Comparison of ENCODE assay signal across 23 cellular contexts in the genomic region with DNA sequence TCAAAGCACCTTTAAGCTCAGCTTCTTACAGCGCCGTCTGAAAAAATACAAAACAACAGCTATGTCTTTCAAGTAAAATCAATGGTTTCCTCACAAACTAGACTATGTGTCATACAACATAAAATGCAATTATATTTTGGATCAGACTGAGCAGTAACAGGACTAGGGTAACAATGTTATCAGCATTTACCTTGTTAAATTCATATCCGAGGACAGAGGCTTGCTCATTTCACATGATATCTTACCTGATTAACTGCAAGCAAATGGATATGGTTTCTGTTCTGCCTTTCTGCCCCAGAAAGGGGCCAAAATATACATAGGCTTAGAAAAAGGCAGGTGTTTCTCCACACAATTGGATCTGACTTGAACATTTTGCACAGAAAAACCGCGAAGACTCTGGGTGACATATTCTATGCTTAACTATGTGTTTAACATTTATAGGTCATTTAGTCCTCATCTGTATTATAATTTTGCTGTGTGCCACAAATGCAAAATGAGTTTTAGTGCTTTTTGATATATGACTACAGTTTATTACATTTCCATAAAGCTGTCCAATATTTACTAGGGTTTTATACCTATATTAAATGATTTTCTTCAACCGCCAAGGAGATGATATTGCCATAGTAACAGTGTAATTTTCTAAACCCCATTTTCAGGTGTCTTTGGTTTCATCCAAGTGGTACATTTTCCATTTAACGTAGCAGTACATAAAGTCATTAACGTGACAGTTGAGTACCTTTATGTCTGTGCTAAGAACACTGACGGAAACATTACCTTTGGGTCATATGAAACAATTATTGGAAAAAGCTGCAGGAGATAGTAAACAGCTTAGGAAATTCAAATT.
DNase-seq lines count a peak whose midpoint lies in the region; ATAC-seq and TF ChIP-seq lines count a peak whose summit lies in the region.
"Had no signal": no experiment of that assay in that cellular context is flagged by ENCODE, and none has a peak within 500 bp of the region (broad histone marks: within the 10 kb centered on the region; RNA-seq: fewer than 3 reads in every experiment).

No MANE protein-coding gene starts in this region.

- H3K27ac ChIP-seq in colonic mucosa = no peak overlapping the region
- H3K27ac ChIP-seq: 22Rv1 had no signal

- no peaks in the 10 kb centered on the region for H3K27me3 ChIP-seq in colonic mucosa
- H3K27me3 ChIP-seq: MG63 had no signal

- H3K9ac ChIP-seq in colonic mucosa (ENCODE audit: low read depth in 2 of 2, low read length in 2 of 2) = no peak overlapping the region

- no peaks in the 10 kb centered on the region for H3K4me1 ChIP-seq in mucosa of descending colon (ENCODE audit: low read depth)
- H3K4me1 ChIP-seq in colonic mucosa = no peaks in the 10 kb centered on the region

- TF ChIP-seq CTCF in mucosa of descending colon (IDR thresholded peaks at IDR 0.05) (no peak), colonic mucosa (IDR thresholded peaks at IDR 0.05) (no peak)

- H3K36me3 ChIP-seq in mucosa of descending colon (ENCODE audit: low read depth) (no peaks in the 10 kb centered on the region), colonic mucosa (no peaks in the 10 kb centered on the region)
- H3K36me3 ChIP-seq: MG63 had no signal

- intact Hi-C loops in mucosa of descending colon (cut with DNase I, micrococcal nuclease) (no loop called here), colonic mucosa (cut with DNase I) (no loop called here)

- DNase-seq in NCI-H1092 treated with DMSO at 0.1 percent for 48 hours (lab: John Stamatoyannopoulos, UW) (peak; percentile 29), NCI-H1092 (lab: John Stamatoyannopoulos, UW) (no peak), NCI-H2171 (lab: John Stamatoyannopoulos, UW) (peak; percentile 7), mucosa of descending colon (no peak), colonic mucosa (no peak)
- DNase-seq in activated T-cell treated with anti-CD3 and anti-CD28 coated beads, Interleukin-2, amount 50 U/mL, for 1 hour = no peak
- DNase-seq in stimulated activated CD4-positive, alpha-beta T cell treated with anti-CD3 and anti-CD28 coated beads, Interleukin-12 subunit alpha, Interleukin-12 subunit beta, amount 100 ng/mL, for 4 hours = no peak
- DNase-seq: activated CD4-positive, alpha-beta T cell treated with anti-CD3 and anti-CD28 coated beads for 48 hours; activated naive CD4-positive, alpha-beta T cell treated with anti-CD3 and anti-CD28 coated beads for 36 hours; activated T-cell treated with anti-CD3 and anti-CD28 coated beads, Interleukin-2, amount 50 U/mL, for 48 hours; CD8-positive, alpha-beta memory T cell; dermis blood vessel endothelial cell; GDM1; kidney; MG63; NCI-H146; NCI-H345; T-helper 17 cell; trophoblast cell had no signal

- peak; percentile 57 for ATAC-seq in SK-N-SH treated with all-trans-retinoic acid at 6 μM for 48 hours
- peak; percentile 52 for ATAC-seq in mucosa of descending colon
- ATAC-seq: sciatic nerve, T-helper 17 cell had no signal

- H3K9me3 ChIP-seq in mucosa of descending colon (no peaks in the 10 kb centered on the region), colonic mucosa (no peaks in the 10 kb centered on the region)
- H3K9me3 ChIP-seq: MG63 had no signal

- H3K4me3 ChIP-seq in mucosa of descending colon = no peak overlapping the region
- no peak overlapping the region for H3K4me3 ChIP-seq in colonic mucosa
- H3K4me3 ChIP-seq: lung, MG63 had no signal

TF ChIP-seq in SK-N-SH treated with all-trans-retinoic acid at 6 μM for 48 hours, 23 proteins besides CTCF, POLR2A, EP300 and RAD21:
- no peak for TF ChIP-seq ZC3H10 (CRISPR knock-in tag; IDR thresholded peaks at IDR 0.05)
- TF ChIP-seq SNAI2 (CRISPR knock-in tag; IDR thresholded peaks at IDR 0.05) = peak; percentile 84; the same call in 1 of the 2 replicates
- peak; percentile 81 for TF ChIP-seq ISL1 (CRISPR knock-in tag; IDR thresholded peaks at IDR 0.05)
- no peak for TF ChIP-seq ARNTL (CRISPR knock-in tag; IDR thresholded peaks at IDR 0.05; ENCODE audit: borderline replicate concordance, low read depth)
- TF ChIP-seq TCF4 (CRISPR knock-in tag; IDR thresholded peaks at IDR 0.05; ENCODE audit: borderline replicate concordance) = peak; percentile 71; the same call in 1 of the 2 replicates
- no peak for TF ChIP-seq TOX (CRISPR knock-in tag; IDR thresholded peaks at IDR 0.05; ENCODE audit: borderline replicate concordance)
- TF ChIP-seq ZNF70 (CRISPR knock-in tag; IDR thresholded peaks at IDR 0.05) = no peak
- TF ChIP-seq, protein P1, sequence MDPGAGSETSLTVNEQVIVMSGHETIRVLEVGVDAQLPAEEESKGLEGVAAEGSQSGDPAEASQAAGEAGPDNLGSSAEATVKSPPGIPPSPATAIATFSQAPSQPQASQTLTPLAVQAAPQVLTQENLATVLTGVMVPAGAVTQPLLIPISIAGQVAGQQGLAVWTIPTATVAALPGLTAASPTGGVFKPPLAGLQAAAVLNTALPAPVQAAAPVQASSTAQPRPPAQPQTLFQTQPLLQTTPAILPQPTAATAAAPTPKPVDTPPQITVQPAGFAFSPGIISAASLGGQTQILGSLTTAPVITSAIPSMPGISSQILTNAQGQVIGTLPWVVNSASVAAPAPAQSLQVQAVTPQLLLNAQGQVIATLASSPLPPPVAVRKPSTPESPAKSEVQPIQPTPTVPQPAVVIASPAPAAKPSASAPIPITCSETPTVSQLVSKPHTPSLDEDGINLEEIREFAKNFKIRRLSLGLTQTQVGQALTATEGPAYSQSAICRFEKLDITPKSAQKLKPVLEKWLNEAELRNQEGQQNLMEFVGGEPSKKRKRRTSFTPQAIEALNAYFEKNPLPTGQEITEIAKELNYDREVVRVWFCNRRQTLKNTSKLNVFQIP (CRISPR knock-in tag; IDR thresholded peaks at IDR 0.05; ENCODE audit: borderline replicate concordance, low read depth) = peak; percentile 38; the same call in 1 of the 2 replicates

Comparison
In these comparisons a context has a peak if more than half of its experiments do, and no peak if none do; other contexts are left out.
1. DNase-seq: peak in NCI-H1092 treated with DMSO at 0.1 percent for 48 hours (single experiment) and NCI-H2171 (single experiment); none in NCI-H1092 (single experiment), mucosa of descending colon (0 of 3), activated T-cell treated with anti-CD3 and anti-CD28 coated beads, Interleukin-2, amount 50 U/mL, for 1 hour (single experiment), colonic mucosa (single experiment) and stimulated activated CD4-positive, alpha-beta T cell treated with anti-CD3 and anti-CD28 coated beads, Interleukin-12 subunit alpha, Interleukin-12 subunit beta, amount 100 ng/mL, for 4 hours (single experiment).